15 cellular contexts compared by ENCODE assay signal in genomic region chr16:89417352-89417751, GRCh38.
DNase-seq lines count a peak whose midpoint lies in the region; ATAC-seq and TF ChIP-seq lines count a peak whose summit lies in the region.
"Had no signal": no experiment of that assay in that cellular context is flagged by ENCODE, and none has a peak within 500 bp of the region (broad histone marks: within the 10 kb centered on the region; RNA-seq: fewer than 3 reads in every experiment).

No MANE protein-coding gene starts in this region.

- H3K4me3 ChIP-seq in hepatocyte, result no peak overlapping the region
- no peak overlapping the region for H3K4me3 ChIP-seq in psoas muscle
- no peak overlapping the region for H3K4me3 ChIP-seq in gastroesophageal sphincter
- H3K4me3 ChIP-seq: upper lobe of left lung had no signal

- intact Hi-C loops in psoas muscle (cut with DNase I), result no loop called here

- peak overlapping the region; percentile 34 for H3K4me2 ChIP-seq in hepatocyte

- peak overlapping the region; percentile 83 for H3K27ac ChIP-seq in hepatocyte
- peak overlapping the region; percentile 11 for H3K27ac ChIP-seq in psoas muscle
- H3K27ac ChIP-seq in gastroesophageal sphincter, result no peak overlapping the region
- H3K27ac ChIP-seq: upper lobe of left lung had no signal

- TF ChIP-seq CTCF in hepatocyte (IDR thresholded peaks at IDR 0.05; ENCODE audit: poor library complexity) (no peak), psoas muscle (IDR thresholded peaks at IDR 0.05) (no peak), gastroesophageal sphincter (IDR thresholded peaks at IDR 0.05) (no peak)

- peaks cover 94% of the 10 kb centered on the region for H3K79me2 ChIP-seq in hepatocyte

- WGBS in hepatocyte (ENCODE audit: low lambda C conversion rate, missing lambda C conversion rate), result 79% methylated on average over 7 of the region's 7 CpGs
- WGBS in psoas muscle, 3 donors, result 41 to 58% (median 43%) methylated on average over 7 of the region's 7 CpGs
- 44% methylated on average over 3 of the region's 7 CpGs; no CpG with 5 or more reads in 1 of the 2 donors for WGBS in gastroesophageal sphincter (ENCODE audit: low coverage in 1 of 2), 2 donors

- ATAC-seq in activated T-cell treated with anti-CD3 and anti-CD28 coated beads, Interleukin-2, amount 50 U/mL, for 72 hours (replicated peaks in 1 of 2), result no peak
- no peak for ATAC-seq in activated CD8-positive, alpha-beta T cell treated with anti-CD3 and anti-CD28 coated beads, Interleukin-2, amount 10 ng/mL, durations not matched to agents 7 days and 5 days
- peak; percentile 35 to 73 (median 64) for ATAC-seq in psoas muscle
- no peak for ATAC-seq in gastroesophageal sphincter
- ATAC-seq: stimulated activated naive CD8-positive, alpha-beta T cell treated with anti-CD3 and anti-CD28 coated beads, Interleukin-15, Interleukin-2, amounts not matched to agents 100 U/mL and 50 U/mL, for 24 hours had no signal

- TF ChIP-seq EP300 in gastroesophageal sphincter (IDR thresholded peaks at IDR 0.05), result no peak

- H3K36me3 ChIP-seq in hepatocyte (replicated peaks; ENCODE audit: insufficient read depth, low read depth) (no peaks in the 10 kb centered on the region), psoas muscle (ENCODE audit: insufficient read depth in 1 of 2, low read depth in 1 of 2) (no peaks in the 10 kb centered on the region), gastroesophageal sphincter (peaks cover 0 to 5% of the 10 kb centered on the region in 2 donors)

- no peak overlapping the region for H3K4me3 Mint-ChIP-seq in activated T-cell treated with anti-CD3 and anti-CD28 coated beads, Interleukin-2, amount 50 U/mL, for 72 hours
- no peak overlapping the region for H3K4me3 Mint-ChIP-seq in activated CD8-positive, alpha-beta T cell treated with anti-CD3 and anti-CD28 coated beads, Interleukin-2, amount 10 ng/mL, durations not matched to agents 7 days and 5 days

- no peaks in the 10 kb centered on the region for H3K9me3 Mint-ChIP-seq in activated T-cell treated with anti-CD3 and anti-CD28 coated beads, Interleukin-2, amount 50 U/mL, for 72 hours
- H3K9me3 Mint-ChIP-seq in activated CD8-positive, alpha-beta T cell treated with anti-CD3 and anti-CD28 coated beads, Interleukin-2, amount 10 ng/mL, durations not matched to agents 7 days and 5 days (ENCODE audit: insufficient read depth), result no peaks in the 10 kb centered on the region

- DNase-seq in activated T-cell treated with anti-CD3 and anti-CD28 coated beads, Interleukin-2, amount 50 U/mL, for 72 hours, result no peak
- no peak for DNase-seq in activated T-cell treated with anti-CD3 and anti-CD28 coated beads, Interleukin-2, amount 50 U/mL, for 48 hours
- no peak for DNase-seq in activated CD8-positive, alpha-beta T cell treated with anti-CD3 and anti-CD28 coated beads, Interleukin-2, amount 10 ng/mL, durations not matched to agents 7 days and 5 days
- DNase-seq in hepatocyte (ENCODE audit: low spot score) (peak; percentile 56), psoas muscle (no peak), COLO829 (ENCODE audit: low spot score) (no peak), iPS-NIHi7 (ENCODE audit: extremely low spot score) (no peak)
- DNase-seq: hippocampal formation; kidney; NCI-H1092; NCI-H69; stimulated activated naive CD8-positive, alpha-beta T cell treated with anti-CD3 and anti-CD28 coated beads, Interleukin-15, Interleukin-2, amounts not matched to agents 100 U/mL and 50 U/mL, for 24 hours; T-helper 9 cell; upper lobe of left lung had no signal

- H2AFZ ChIP-seq in hepatocyte, result no peak overlapping the region

- H3K27me3 Mint-ChIP-seq in activated T-cell treated with anti-CD3 and anti-CD28 coated beads, Interleukin-2, amount 50 U/mL, for 72 hours (ENCODE audit: low read depth), result no peaks in the 10 kb centered on the region
- H3K27me3 Mint-ChIP-seq in activated CD8-positive, alpha-beta T cell treated with anti-CD3 and anti-CD28 coated beads, Interleukin-2, amount 10 ng/mL, durations not matched to agents 7 days and 5 days (ENCODE audit: low read depth), result no peaks in the 10 kb centered on the region

- TF ChIP-seq POLR2A in gastroesophageal sphincter (IDR thresholded peaks at IDR 0.05), result no peak

- H3K4me1 ChIP-seq in hepatocyte (ENCODE audit: insufficient read depth) (peaks cover 27% of the 10 kb centered on the region), psoas muscle (peaks cover 81% of the 10 kb centered on the region), gastroesophageal sphincter (peaks cover 0 to 83% (median 31%) of the 10 kb centered on the region in 3 donors)

- POLR2A ChIA-PET in activated CD8-positive, alpha-beta T cell treated with anti-CD3 and anti-CD28 coated beads, Interleukin-2, amount 10 ng/mL, durations not matched to agents 7 days and 5 days (lab: Charles Lee), result no interaction called here

- no peaks in the 10 kb centered on the region for H3K27me3 ChIP-seq in hepatocyte
- no peaks in the 10 kb centered on the region for H3K27me3 ChIP-seq in psoas muscle (ENCODE audit: insufficient read depth in 3 of 3, low read length in 2 of 3)
- H3K27me3 ChIP-seq in gastroesophageal sphincter, result no peaks in the 10 kb centered on the region
- H3K27me3 ChIP-seq: upper lobe of left lung had no signal

- H4K20me1 ChIP-seq in hepatocyte (ENCODE audit: insufficient read depth, poor library complexity, severe bottlenecking), result peaks cover 94% of the 10 kb centered on the region

- H3K9me3 ChIP-seq in hepatocyte (ENCODE audit: low read depth), result no peaks in the 10 kb centered on the region
- no peaks in the 10 kb centered on the region for H3K9me3 ChIP-seq in psoas muscle
- no peaks in the 10 kb centered on the region for H3K9me3 ChIP-seq in gastroesophageal sphincter
- H3K9me3 ChIP-seq: upper lobe of left lung had no signal

- no peaks in the 10 kb centered on the region for H3K9me2 ChIP-seq in hepatocyte (replicated peaks; ENCODE audit: insufficient read depth)

- peaks cover 69% of the 10 kb centered on the region for H3K4me1 Mint-ChIP-seq in activated T-cell treated with anti-CD3 and anti-CD28 coated beads, Interleukin-2, amount 50 U/mL, for 72 hours (ENCODE audit: low read depth)
- H3K4me1 Mint-ChIP-seq in activated CD8-positive, alpha-beta T cell treated with anti-CD3 and anti-CD28 coated beads, Interleukin-2, amount 10 ng/mL, durations not matched to agents 7 days and 5 days (ENCODE audit: low read depth), result peaks cover 69% of the 10 kb centered on the region

- H3K36me3 Mint-ChIP-seq in activated T-cell treated with anti-CD3 and anti-CD28 coated beads, Interleukin-2, amount 50 U/mL, for 72 hours (ENCODE audit: insufficient read depth in 2 of 2), result peaks cover 5 to 22% of the 10 kb centered on the region in 2 donors
- H3K36me3 Mint-ChIP-seq in activated CD8-positive, alpha-beta T cell treated with anti-CD3 and anti-CD28 coated beads, Interleukin-2, amount 10 ng/mL, durations not matched to agents 7 days and 5 days (ENCODE audit: low read depth), result peaks cover 42% of the 10 kb centered on the region

- H3K27ac Mint-ChIP-seq in activated T-cell treated with anti-CD3 and anti-CD28 coated beads, Interleukin-2, amount 50 U/mL, for 72 hours, result peak overlapping the region; percentile 58
- peak overlapping the region; percentile 39 for H3K27ac Mint-ChIP-seq in activated CD8-positive, alpha-beta T cell treated with anti-CD3 and anti-CD28 coated beads, Interleukin-2, amount 10 ng/mL, durations not matched to agents 7 days and 5 days

- CTCF ChIA-PET in activated CD8-positive, alpha-beta T cell treated with anti-CD3 and anti-CD28 coated beads, Interleukin-2, amount 10 ng/mL, durations not matched to agents 7 days and 5 days (lab: Charles Lee), result interaction anchor here (0.9 kb wide), 1 partner anchor 39 kb away, joined by 3 read pairs; no protein-coding TSS in a partner anchor

Comparison
In these comparisons a context has a peak if more than half of its experiments do, and no peak if none do; other contexts are left out.
1. ATAC-seq: peak in psoas muscle (4 of 4); none in activated T-cell treated with anti-CD3 and anti-CD28 coated beads, Interleukin-2, amount 50 U/mL, for 72 hours (0 of 2), activated CD8-positive, alpha-beta T cell treated with anti-CD3 and anti-CD28 coated beads, Interleukin-2, amount 10 ng/mL, durations not matched to agents 7 days and 5 days (single experiment) and gastroesophageal sphincter (single experiment).
2. H3K27ac ChIP-seq: peak in hepatocyte (single experiment) and psoas muscle (single experiment); none in gastroesophageal sphincter (0 of 4).